In genomic region chr9:36813149-36813548, GRCh38 we compare ENCODE assay signal across 15 cellular contexts.
DNase-seq lines count a peak whose midpoint lies in the region; ATAC-seq and TF ChIP-seq lines count a peak whose summit lies in the region.
"Had no signal": no experiment of that assay in that cellular context is flagged by ENCODE, and none has a peak within 500 bp of the region (broad histone marks: within the 10 kb centered on the region; RNA-seq: fewer than 3 reads in every experiment).

No MANE protein-coding gene starts in this region.

- H3K27me3 ChIP-seq in right atrium auricular region: no peaks in the 10 kb centered on the region

- H3K4me3 ChIP-seq in right atrium auricular region: no peak overlapping the region
- H3K4me3 ChIP-seq: GM12878 had no signal

- H3K27ac ChIP-seq in right atrium auricular region: no peak overlapping the region
- H3K27ac ChIP-seq: 22Rv1 had no signal

- ATAC-seq in left lobe of liver: peak; percentile 93
- no peak for ATAC-seq in GM21381 (IDR thresholded peaks at IDR 0.05; ENCODE audit: unreplicated experiment)
- ATAC-seq: CD8-positive, alpha-beta T cell; GM12878 had no signal

- no peaks in the 10 kb centered on the region for H3K36me3 ChIP-seq in right atrium auricular region

- intact Hi-C loops in cardiac septum (cut with DNase I): no loop called here

- peaks cover 0 to 4% of the 10 kb centered on the region in 2 donors for H3K4me1 ChIP-seq in right atrium auricular region

- H3K9me3 ChIP-seq in right atrium auricular region: peaks cover 0 to 4% of the 10 kb centered on the region in 2 donors

- no peak for TF ChIP-seq CTCF in right atrium auricular region (IDR thresholded peaks at IDR 0.05)

- DNase-seq in DMS53 (lab: John Stamatoyannopoulos, UW): peak; percentile 30
- DNase-seq in DMS53 treated with DMSO at 0.1 percent for 48 hours (lab: John Stamatoyannopoulos, UW; ENCODE audit: unreplicated experiment): no peak
- peak; percentile 41 for DNase-seq in cardiac septum (ENCODE audit: low spot score)
- DNase-seq in right atrium auricular region (ENCODE audit: low spot score): no peak
- peak; percentile 72 for DNase-seq in left lobe of liver (ENCODE audit: low spot score)
- DNase-seq in NCI-H1105 (lab: John Stamatoyannopoulos, UW): no peak
- no peak for DNase-seq in activated CD4-positive, alpha-beta T cell treated with anti-CD3 and anti-CD28 coated beads for 48 hours
- DNase-seq: CD8-positive, alpha-beta T cell; DMS79; GOT3; H9; IMR-90 had no signal

Comparison
In these comparisons a context has a peak if more than half of its experiments do, and no peak if none do; other contexts are left out.
1. DNase-seq: peak in DMS53 (single experiment), cardiac septum (single experiment) and left lobe of liver (single experiment); none in DMS53 treated with DMSO at 0.1 percent for 48 hours (single experiment), right atrium auricular region (single experiment), NCI-H1105 (single experiment) and activated CD4-positive, alpha-beta T cell treated with anti-CD3 and anti-CD28 coated beads for 48 hours (single experiment).